In genomic region chr16:2968738-2969544, GRCh38 we compare ENCODE assay signal across 8 cellular contexts. TPM values are rescaled to one million over a fixed set of nuclear protein-coding genes. Genes with fewer than 3 reads are reported as not detected.
DNase-seq lines count a peak whose midpoint lies in the region; ATAC-seq, FAIRE-seq and TF ChIP-seq lines count a peak whose summit lies in the region.

PAQR4 (plus strand) TSS chr16:2969348; CDS start chr16:2969675, 327 bp downstream.

- H3K27ac ChIP-seq in kidney (ENCODE audit: low read depth in 2 of 2, low read length in 2 of 2): peak within 1 kb of the TSS in 1 of 2 donors; percentile 43

- H3K4me3 ChIP-seq in AG10803 (ENCODE audit: low read length) (peak within 1 kb of the TSS; percentile 56), kidney (ENCODE audit: low read length in 2 of 2) (peak within 1 kb of the TSS; percentile 60 to 68)

- peaks cover 0 to 15% of the 10 kb centered on the region in 2 donors for H3K4me1 ChIP-seq in kidney (ENCODE audit: control insufficient read depth in 1 of 2, insufficient read depth in 1 of 2, low read depth in 1 of 2, low read length in 2 of 2)

- intact Hi-C loops in kidney (cut with DNase I): no loop called here

- H3K9ac ChIP-seq in kidney (ENCODE audit: low read length in 2 of 2): no peak within 1 kb of the TSS

- ATAC-seq in GM19023 (IDR thresholded peaks at IDR 0.05; ENCODE audit: unreplicated experiment) (peak; percentile 67), HG03175 (IDR thresholded peaks at IDR 0.05; ENCODE audit: unreplicated experiment) (peak; percentile 74)
- ATAC-seq in activated CD4-positive, CD25-positive, alpha-beta regulatory T cell treated with anti-CD3 and anti-CD28 coated beads, Interleukin-2, amount 50 U/mL, for 24 hours: peak; percentile 80 to 83

- DNase-seq in AG10803 (ENCODE audit: low read depth) (peak; percentile 79), NCI-H345 (lab: John Stamatoyannopoulos, UW) (peak; percentile 92), cerebellar cortex (ENCODE audit: low spot score) (peak; percentile 86), kidney (peak; percentile 95)
- DNase-seq in stimulated activated CD4-positive, alpha-beta T cell treated with anti-CD3 and anti-CD28 coated beads, Interleukin-12 subunit alpha, Interleukin-12 subunit beta, amount 100 ng/mL, for 48 hours (ENCODE audit: low read depth in 2 of 3, low spot score in 1 of 3): peak; percentile 67 to 82 (median 76)

- no peak for FAIRE-seq in kidney (lab: Jason Lieb, UNC)

- TF ChIP-seq CTCF in AG10803 (conservative IDR thresholded peaks at IDR 0.05; ENCODE audit: low read length) (no peak), kidney (IDR thresholded peaks at IDR 0.05; ENCODE audit: borderline replicate concordance, extremely low read depth, insufficient read depth) (no peak)

- no peaks in the 10 kb centered on the region for H3K36me3 ChIP-seq in kidney (ENCODE audit: control insufficient read depth in 1 of 2, insufficient read depth in 2 of 2, low read length in 2 of 2)

- H3K9me3 ChIP-seq in kidney (ENCODE audit: control insufficient read depth in 1 of 2, low read length in 2 of 2): no peaks in the 10 kb centered on the region

RNA-seq across cellular contexts. Expression of gene PAQR4, which starts in this region (rescaled TPM):
- total RNA-seq in kidney: 5.9 TPM
- polyA plus RNA-seq in kidney (ENCODE audit: insufficient read depth, low read depth, low replicate concordance): 3.5 TPM
